8 cellular contexts compared by ENCODE assay signal in genomic region chr11:35138606-35138948, GRCh38. TPM values are rescaled to one million over a fixed set of nuclear protein-coding genes. Genes with fewer than 3 reads are reported as not detected.
DNase-seq lines count a peak whose midpoint lies in the region; ATAC-seq and TF ChIP-seq lines count a peak whose summit lies in the region.

No MANE protein-coding gene starts in this region.

- intact Hi-C loops in dendritic cell treated with granulocyte-macrophage colony-stimulating factor and Interleukin-4, amounts not matched to agents 40 ng/mL and 50 ng/mL, for 4 days (cut with micrococcal nuclease): loop anchor here (2.0 kb wide), 1 partner anchor 56 kb away; no protein-coding TSS in a partner anchor
- intact Hi-C loops in naive thymus-derived CD4-positive, alpha-beta T cell (cut with micrococcal nuclease): loop anchor here (1.0 to 2.0 kb wide), 4 partner anchors 8 to 98 kb away; no protein-coding TSS in a partner anchor

- no peaks in the 10 kb centered on the region for H3K9me3 ChIP-seq in KOPT-K1 (ENCODE audit: insufficient read depth, low read length, poor library complexity, severe bottlenecking)
- no peaks in the 10 kb centered on the region for H3K9me3 ChIP-seq in naive thymus-derived CD4-positive, alpha-beta T cell (ENCODE audit: control insufficient read depth in 2 of 3, low read length in 3 of 3)

- peaks cover 48% of the 10 kb centered on the region for H3K4me1 Mint-ChIP-seq in dendritic cell treated with granulocyte-macrophage colony-stimulating factor and Interleukin-4, amounts not matched to agents 40 ng/mL and 50 ng/mL, for 4 days (ENCODE audit: low read depth)
- peaks cover 37 to 57% (median 47%) of the 10 kb centered on the region in 7 donors for H3K4me1 Mint-ChIP-seq in naive thymus-derived CD4-positive, alpha-beta T cell

- H3K4me3 Mint-ChIP-seq in dendritic cell treated with granulocyte-macrophage colony-stimulating factor and Interleukin-4, amounts not matched to agents 40 ng/mL and 50 ng/mL, for 4 days: peak overlapping the region; percentile 87
- H3K4me3 Mint-ChIP-seq in naive thymus-derived CD4-positive, alpha-beta T cell: peak overlapping the region; percentile 90 to 100 (median 96)

- H3K4me1 ChIP-seq in naive thymus-derived CD4-positive, alpha-beta T cell (ENCODE audit: control insufficient read depth in 2 of 2, insufficient read depth in 2 of 2, low read length in 2 of 2): peaks cover 29 to 32% of the 10 kb centered on the region in 2 donors

- TF ChIP-seq CTCF in AG10803 (conservative IDR thresholded peaks at IDR 0.05; ENCODE audit: low read length): no peak; the same call in 1 of the 2 replicates

- no peak for DNase-seq in AG10803 (ENCODE audit: low read depth)
- no peak for DNase-seq in naive thymus-derived CD4-positive, alpha-beta T cell
- DNase-seq in Ammon's horn (ENCODE audit: low spot score): no peak
- no peak for DNase-seq in stimulated activated CD4-positive, alpha-beta T cell treated with anti-CD3 and anti-CD28 coated beads, Interleukin-4, amount 100 ng/mL, for 4 hours

- peak overlapping the region; percentile 100 for H3K4me3 ChIP-seq in AG10803 (ENCODE audit: low read length)
- peak overlapping the region; percentile 97 for H3K4me3 ChIP-seq in naive thymus-derived CD4-positive, alpha-beta T cell (ENCODE audit: low read length)

- no peaks in the 10 kb centered on the region for H3K9me3 Mint-ChIP-seq in dendritic cell treated with granulocyte-macrophage colony-stimulating factor and Interleukin-4, amounts not matched to agents 40 ng/mL and 50 ng/mL, for 4 days
- peaks cover 0 to 1% (median 0%) of the 10 kb centered on the region in 11 donors for H3K9me3 Mint-ChIP-seq in naive thymus-derived CD4-positive, alpha-beta T cell

- CTCF ChIA-PET in naive thymus-derived CD4-positive, alpha-beta T cell (lab: Charles Lee): interaction anchor here (1.0 to 5.7 kb wide), 6 partner anchors 13 to 138 kb away, joined by 3 to 33 read pairs (median 4); no protein-coding TSS in a partner anchor

- H3K27me3 Mint-ChIP-seq in dendritic cell treated with granulocyte-macrophage colony-stimulating factor and Interleukin-4, amounts not matched to agents 40 ng/mL and 50 ng/mL, for 4 days: no peaks in the 10 kb centered on the region
- H3K27me3 Mint-ChIP-seq in naive thymus-derived CD4-positive, alpha-beta T cell: peaks cover 0 to 10% (median 0%) of the 10 kb centered on the region in 5 donors

- no peaks in the 10 kb centered on the region for H3K27me3 ChIP-seq in naive thymus-derived CD4-positive, alpha-beta T cell (ENCODE audit: control insufficient read depth in 2 of 2, insufficient read depth in 2 of 2, low read length in 2 of 2)

- H3K36me3 ChIP-seq in KOPT-K1 (ENCODE audit: insufficient read depth, low read length): no peaks in the 10 kb centered on the region
- peaks cover 0 to 12% (median 0%) of the 10 kb centered on the region in 3 experiments for H3K36me3 ChIP-seq in naive thymus-derived CD4-positive, alpha-beta T cell (ENCODE audit: control insufficient read depth in 2 of 3, insufficient read depth in 3 of 3, low read length in 3 of 3)

- peak overlapping the region; percentile 55 for H3K27ac ChIP-seq in KOPT-K1 (ENCODE audit: low read depth, low read length, poor library complexity, severe bottlenecking)
- H3K27ac ChIP-seq in naive thymus-derived CD4-positive, alpha-beta T cell (ENCODE audit: low read depth, low read length): peak overlapping the region; percentile 88

- POLR2A ChIA-PET in naive thymus-derived CD4-positive, alpha-beta T cell (lab: Charles Lee): interaction anchor here (0.7 to 6.8 kb wide), 25 partner anchors 11 to 140 kb away, joined by 3 to 185 read pairs (median 13); no protein-coding TSS in a partner anchor

- H3K36me3 Mint-ChIP-seq in dendritic cell treated with granulocyte-macrophage colony-stimulating factor and Interleukin-4, amounts not matched to agents 40 ng/mL and 50 ng/mL, for 4 days (ENCODE audit: low read depth): peaks cover 47% of the 10 kb centered on the region
- H3K36me3 Mint-ChIP-seq in naive thymus-derived CD4-positive, alpha-beta T cell: peaks cover 0 to 34% (median 3%) of the 10 kb centered on the region in 5 donors

- H3K27ac Mint-ChIP-seq in dendritic cell treated with granulocyte-macrophage colony-stimulating factor and Interleukin-4, amounts not matched to agents 40 ng/mL and 50 ng/mL, for 4 days: peak overlapping the region; percentile 91
- H3K27ac Mint-ChIP-seq in naive thymus-derived CD4-positive, alpha-beta T cell: peak overlapping the region; percentile 79 to 100 (median 95)

- ATAC-seq in naive thymus-derived CD4-positive, alpha-beta T cell: no peak
- no peak for ATAC-seq in HG02588 (IDR thresholded peaks at IDR 0.05; ENCODE audit: unreplicated experiment)
- no peak for ATAC-seq in GM21717 (IDR thresholded peaks at IDR 0.05; ENCODE audit: unreplicated experiment)

RNA-seq across cellular contexts. Expression of gene CD44, which starts 0.4 kb away (rescaled TPM):
- 1,000 to 10,000 TPM in 1 of 5 experiments, 100 to 1,000 TPM in 4; 369 to 1,223 (median 784) TPM for total RNA-seq in naive thymus-derived CD4-positive, alpha-beta T cell
- polyA plus RNA-seq in naive thymus-derived CD4-positive, alpha-beta T cell: 100 to 1,000 TPM; 332 to 372 TPM
